In the genomic region with DNA sequence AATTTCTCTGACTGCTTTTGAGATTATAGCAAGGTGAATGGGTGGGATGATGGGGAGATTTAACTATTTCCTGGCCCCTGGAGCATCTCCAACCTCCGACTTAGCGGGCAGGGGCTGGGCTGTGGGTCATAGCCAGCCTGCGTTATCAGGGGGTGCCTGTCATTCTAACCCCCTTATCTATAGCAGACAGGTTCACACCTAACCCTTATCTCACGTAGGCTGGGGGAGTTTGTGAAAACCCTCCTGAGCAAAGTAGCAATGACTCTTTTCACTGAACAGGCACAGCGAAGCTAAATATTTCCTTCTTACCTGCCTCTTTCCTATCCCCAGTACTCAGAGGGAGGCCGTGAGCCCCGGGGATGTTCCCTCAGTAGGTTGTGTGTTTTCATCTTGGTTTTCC, we compare ENCODE assay signal across 8 cellular contexts.
"Had no signal": no experiment of that assay in that cellular context is flagged by ENCODE, and none has a peak within 500 bp of the region (broad histone marks: within the 10 kb centered on the region; RNA-seq: fewer than 3 reads in every experiment).

No MANE protein-coding gene starts in this region.

- FAIRE-seq: G401.6, GM12878, GM12891, GM12892, GM18507, GM19239 had no signal

- ATAC-seq: GM12878 had no signal

- H3K4me3 ChIP-seq: GM12878 had no signal

- DNase-seq: GDM1, GF-D8 had no signal
